ENCODE assay signal across 9 cellular contexts in genomic region chr12:52081263-52081733, GRCh38. TPM values are rescaled to one million over a fixed set of nuclear protein-coding genes. Genes with fewer than 3 reads are reported as not detected.
A peak's percentile ranks its signal among the peaks of the same experiment; 100 is the strongest.
DNase-seq lines count a peak whose midpoint lies in the region; ATAC-seq and TF ChIP-seq lines count a peak whose summit lies in the region.
"Had no signal": no experiment of that assay in that cellular context is flagged by ENCODE, and none has a peak within 500 bp of the region (broad histone marks: within the 10 kb centered on the region; RNA-seq: fewer than 3 reads in every experiment).

No MANE protein-coding gene starts in this region.

- H3K9me3 ChIP-seq in fibroblast of lung (ENCODE audit: control insufficient read depth, insufficient read depth, low read depth, low read length) (no peaks in the 10 kb centered on the region), suprapubic skin (no peaks in the 10 kb centered on the region), body of pancreas (no peaks in the 10 kb centered on the region)

- peaks cover 10% of the 10 kb centered on the region for H3K79me2 ChIP-seq in fibroblast of lung (ENCODE audit: control insufficient read depth, insufficient read depth, low read length)

- no peaks in the 10 kb centered on the region for H4K20me1 ChIP-seq in fibroblast of lung (ENCODE audit: control insufficient read depth, extremely low read depth, insufficient read depth, low read length)

- WGBS in suprapubic skin = 56% methylated on average over 4 of the region's 9 CpGs
- WGBS in body of pancreas, 2 donors = 21 to 28% methylated on average over 4 to 8 of the region's 9 CpGs

- TF ChIP-seq CTCF in fibroblast of lung (conservative IDR thresholded peaks at IDR 0.05 in 1 of 2, IDR thresholded peaks at IDR 0.05 in 1 of 2; ENCODE audit: low read depth in 1 of 2, low read length in 2 of 2) (no peak), suprapubic skin (IDR thresholded peaks at IDR 0.05) (no peak), body of pancreas (IDR thresholded peaks at IDR 0.05) (no peak)

- TF ChIP-seq EP300 in suprapubic skin (IDR thresholded peaks at IDR 0.05) = no peak

- H3K9ac ChIP-seq in fibroblast of lung (ENCODE audit: insufficient read depth, low read length) = peak overlapping the region; percentile 46

- H3K4me1 ChIP-seq in fibroblast of lung (ENCODE audit: control insufficient read depth, extremely low read depth, insufficient read depth, low read length) = peaks cover 39% of the 10 kb centered on the region
- H3K4me1 ChIP-seq in suprapubic skin = peaks cover 22% of the 10 kb centered on the region
- no peaks in the 10 kb centered on the region for H3K4me1 ChIP-seq in body of pancreas

- peak overlapping the region; percentile 55 for H3K4me2 ChIP-seq in fibroblast of lung (ENCODE audit: extremely low read depth, insufficient read depth, low read length)

- TF ChIP-seq POLR2A in suprapubic skin (IDR thresholded peaks at IDR 0.05) = no peak
- no peak for TF ChIP-seq POLR2A in body of pancreas (IDR thresholded peaks at IDR 0.05)

- peaks cover 14% of the 10 kb centered on the region for H3K36me3 ChIP-seq in fibroblast of lung (ENCODE audit: control insufficient read depth, insufficient read depth, low read length)
- peaks cover 28% of the 10 kb centered on the region for H3K36me3 ChIP-seq in suprapubic skin
- peaks cover 0 to 7% of the 10 kb centered on the region in 2 donors for H3K36me3 ChIP-seq in body of pancreas (replicated peaks in 1 of 2; ENCODE audit: insufficient read depth in 1 of 2, low read depth in 2 of 2)

- H2AFZ ChIP-seq in fibroblast of lung (ENCODE audit: low read length) = no peak overlapping the region

- ATAC-seq in GM21737 (IDR thresholded peaks at IDR 0.05; ENCODE audit: unreplicated experiment) = peak; percentile 71
- no peak for ATAC-seq in body of pancreas

- H3K27me3 ChIP-seq in fibroblast of lung (ENCODE audit: control insufficient read depth, insufficient read depth, low read length) (no peaks in the 10 kb centered on the region), suprapubic skin (peaks cover 4% of the 10 kb centered on the region), body of pancreas (no peaks in the 10 kb centered on the region)

- peak; percentile 81 for DNase-seq in COLO668 (lab: John Stamatoyannopoulos, UW; ENCODE audit: unreplicated experiment)
- peak; percentile 45 for DNase-seq in NCI-H2029 treated with DMSO at 0.1 percent for 48 hours (lab: John Stamatoyannopoulos, UW)
- DNase-seq in fibroblast of lung (ENCODE audit: low read depth in 2 of 2) = peak in 1 of 2 donors; percentile 33
- DNase-seq in suprapubic skin (ENCODE audit: low spot score in 2 of 2) = no peak
- DNase-seq in body of pancreas = no peak
- no peak for DNase-seq in GM03348 (ENCODE audit: low spot score)
- no peak for DNase-seq in AG08395 (ENCODE audit: low spot score)

- intact Hi-C loops in body of pancreas (cut with DNase I) = loop anchor here (5.0 kb wide), 2 partner anchors 41 to 54 kb away; no protein-coding TSS in a partner anchor

- H3K27ac ChIP-seq in fibroblast of lung (ENCODE audit: insufficient read depth, low read length) (peak overlapping the region; percentile 62), suprapubic skin (peak overlapping the region; percentile 24), body of pancreas (peak overlapping the region in 1 of 4 donors; percentile 46)

- peak overlapping the region in 1 of 4 experiments; percentile 57 for H3K4me3 ChIP-seq in fibroblast of lung (replicated peaks in 1 of 4; ENCODE audit: control extremely low read depth in 1 of 4, insufficient read depth in 1 of 4, low read depth in 3 of 4, low read length in 4 of 4)
- H3K4me3 ChIP-seq in suprapubic skin = no peak overlapping the region
- H3K4me3 ChIP-seq in body of pancreas = no peak overlapping the region
- H3K4me3 ChIP-seq: lung had no signal

RNA-seq across cellular contexts. Expression of gene SMIM41, which starts 1.8 kb away (rescaled TPM):
- total RNA-seq in fibroblast of lung (2.0 and 2.1 TPM in 2 replicates), suprapubic skin (under 1 TPM in 2 of 4 donors, not detected in 2; 0.51 to 0.57 TPM), body of pancreas (under 1 TPM; 0.26 to 0.66 TPM)
- 1.9 and 4.8 TPM in 2 replicates for polyA plus RNA-seq in fibroblast of lung
- 1.5 and 2.8 TPM in 2 replicates for polyA plus RNA-seq in fibroblast of lung (2012)
- polyA minus RNA-seq in fibroblast of lung (ENCODE audit: low replicate concordance) = not detected in 2 replicates

RNA-seq across cellular contexts. Expression of gene ATG101, which starts 11.5 kb away (rescaled TPM):
- 90.3 and 103 TPM in 2 replicates for total RNA-seq in fibroblast of lung
- polyA plus RNA-seq in fibroblast of lung = 82.2 and 82.9 TPM in 2 replicates
- 78.1 and 79.9 TPM in 2 replicates for polyA plus RNA-seq in fibroblast of lung (2012)
- 109 and 186 TPM in 2 replicates for polyA minus RNA-seq in fibroblast of lung (ENCODE audit: low replicate concordance)
- 10 to 100 TPM; 39.5 to 76.1 (median 56.5) TPM for total RNA-seq in suprapubic skin
- 10 to 100 TPM; 25.7 to 25.9 TPM for total RNA-seq in body of pancreas

RNA-seq across cellular contexts. Expression of gene NR4A1, which starts 30.1 kb away (rescaled TPM):
- total RNA-seq in fibroblast of lung = 2.1 and 3.8 TPM in 2 replicates
- 4.1 and 15.9 TPM in 2 replicates for polyA plus RNA-seq in fibroblast of lung
- polyA plus RNA-seq in fibroblast of lung (2012) = 7.9 and 23.3 TPM in 2 replicates
- polyA minus RNA-seq in fibroblast of lung (ENCODE audit: low replicate concordance) = 16.6 and 62.1 TPM in 2 replicates
- 100 to 1,000 TPM; 141 to 775 (median 422) TPM for total RNA-seq in suprapubic skin
- total RNA-seq in body of pancreas = 100 to 1,000 TPM in 1 of 2 donors, 10 to 100 TPM in 1; 36.6 to 253 TPM

Comparison
In these comparisons a context has a peak if more than half of its experiments do, and no peak if none do; other contexts are left out.
1. DNase-seq: peak in COLO668 (single experiment) and NCI-H2029 treated with DMSO at 0.1 percent for 48 hours (single experiment); none in suprapubic skin (0 of 2), body of pancreas (0 of 4), GM03348 (single experiment) and AG08395 (single experiment).